In genomic region chr15:68725736-68726135, GRCh38 we compare ENCODE assay signal across 12 cellular contexts.
DNase-seq lines count a peak whose midpoint lies in the region; ATAC-seq and TF ChIP-seq lines count a peak whose summit lies in the region.
"Had no signal": no experiment of that assay in that cellular context is flagged by ENCODE, and none has a peak within 500 bp of the region (broad histone marks: within the 10 kb centered on the region; RNA-seq: fewer than 3 reads in every experiment).

No MANE protein-coding gene starts in this region.

- H3K4me3 ChIP-seq in colonic mucosa (no peak overlapping the region), tibial artery (no peak overlapping the region)

- H3K4me1 ChIP-seq in colonic mucosa (no peaks in the 10 kb centered on the region), tibial artery (peaks cover 0 to 13% (median 8%) of the 10 kb centered on the region in 4 donors)

- H3K9me3 ChIP-seq in colonic mucosa, result no peaks in the 10 kb centered on the region
- H3K9me3 ChIP-seq in tibial artery, result no peaks in the 10 kb centered on the region

- H3K36me3 ChIP-seq in colonic mucosa, result no peaks in the 10 kb centered on the region
- H3K36me3 ChIP-seq in tibial artery, result no peaks in the 10 kb centered on the region

- H3K27me3 ChIP-seq in colonic mucosa, result no peaks in the 10 kb centered on the region
- H3K27me3 ChIP-seq in tibial artery, result peaks cover 0 to 2% of the 10 kb centered on the region in 2 donors

- no peak for TF ChIP-seq EP300 in Ishikawa (IDR thresholded peaks at IDR 0.05; ENCODE audit: borderline replicate concordance)

- TF ChIP-seq CTCF in colonic mucosa (IDR thresholded peaks at IDR 0.05) (no peak), tibial artery (IDR thresholded peaks at IDR 0.05) (no peak)

- no peak overlapping the region for H3K9ac ChIP-seq in colonic mucosa (ENCODE audit: low read depth in 2 of 2, low read length in 2 of 2)

- H3K27ac ChIP-seq in colonic mucosa, result no peak overlapping the region
- no peak overlapping the region for H3K27ac ChIP-seq in tibial artery

- DNase-seq in colonic mucosa (peak; percentile 28), left colon (peak; percentile 32 to 42), tibial artery (peak; percentile 60 to 74), NCI-H446 treated with DMSO at 0.1 percent for 48 hours (lab: John Stamatoyannopoulos, UW) (no peak)
- DNase-seq: DMS53, naive B cell, NCI-H1694, T1000 had no signal

- intact Hi-C loops in colonic mucosa (cut with DNase I) (no loop called here), left colon (cut with DNase I, micrococcal nuclease) (no loop called here), tibial artery (cut with DNase I; ENCODE audit: low total_unique reads) (loop anchor here (5.0 kb wide), 1 partner anchor 152 kb away; no protein-coding TSS in a partner anchor)

- TF ChIP-seq RAD21 in Ishikawa (IDR thresholded peaks at IDR 0.05; ENCODE audit: low read depth), result no peak

- no peak for ATAC-seq in left colon
- no peak for ATAC-seq in GM21786 (IDR thresholded peaks at IDR 0.05; ENCODE audit: unreplicated experiment)
- ATAC-seq in HG02571 (IDR thresholded peaks at IDR 0.05; ENCODE audit: unreplicated experiment), result no peak
- ATAC-seq in HG02885 (IDR thresholded peaks at IDR 0.05; ENCODE audit: poor library complexity, unreplicated experiment), result no peak

TF ChIP-seq in Ishikawa, 13 proteins besides CTCF, POLR2A, EP300 and RAD21:
- TF ChIP-seq CEBPB (IDR thresholded peaks at IDR 0.05) (peak; percentile 77), USF1 (IDR thresholded peaks at IDR 0.05) (no peak)
